Comparison of ENCODE assay signal across 8 cellular contexts in genomic region chr4:40980318-40980883, GRCh38.
DNase-seq lines count a peak whose midpoint lies in the region; ATAC-seq and TF ChIP-seq lines count a peak whose summit lies in the region.

No MANE protein-coding gene starts in this region.

- H3K9me2 ChIP-seq in PC-9 (ENCODE audit: insufficient read depth) (no peaks in the 10 kb centered on the region), hepatocyte (replicated peaks; ENCODE audit: insufficient read depth) (no peaks in the 10 kb centered on the region)

- H3F3A ChIP-seq in PC-9 (ENCODE audit: insufficient read depth, low read depth): peaks cover 6% of the 10 kb centered on the region; the same call in 1 of the 2 replicates

- TF ChIP-seq POLR2A in Peyer's patch (IDR thresholded peaks at IDR 0.05): no peak

- 15% methylated on average over 1 of the region's 1 CpG for WGBS in hepatocyte (ENCODE audit: low lambda C conversion rate, missing lambda C conversion rate)

- H4K20me1 ChIP-seq in PC-9 (ENCODE audit: insufficient read depth): no peaks in the 10 kb centered on the region
- no peaks in the 10 kb centered on the region for H4K20me1 ChIP-seq in hepatocyte (ENCODE audit: insufficient read depth, poor library complexity, severe bottlenecking)

- H2AFZ ChIP-seq in PC-9 (no peak overlapping the region), hepatocyte (no peak overlapping the region)

- H3K4me3 ChIP-seq in AG04449 (ENCODE audit: low read depth, low read length) (no peak overlapping the region), PC-9 (no peak overlapping the region), hepatocyte (no peak overlapping the region), Peyer's patch (no peak overlapping the region)

- no peak overlapping the region for H3K27ac ChIP-seq in PC-9
- H3K27ac ChIP-seq in hepatocyte: no peak overlapping the region
- no peak overlapping the region for H3K27ac ChIP-seq in Peyer's patch

- DNase-seq in AG04449 (ENCODE audit: low read depth, low spot score): no peak
- DNase-seq in PC-9: no peak
- no peak for DNase-seq in hepatocyte (ENCODE audit: low spot score)
- DNase-seq in Peyer's patch: no peak
- DNase-seq in central memory CD4-positive, alpha-beta T cell: no peak

- TF ChIP-seq CTCF in AG04449 (IDR thresholded peaks at IDR 0.05; ENCODE audit: insufficient read depth, low read length, missing control alignments) (peak; percentile 32), PC-9 (conservative IDR thresholded peaks at IDR 0.05) (peak; percentile 51), hepatocyte (IDR thresholded peaks at IDR 0.05; ENCODE audit: poor library complexity) (peak; percentile 36), Peyer's patch (IDR thresholded peaks at IDR 0.05) (peak in 1 of 6 experiments; percentile 7)

- H3K36me3 ChIP-seq in PC-9 (ENCODE audit: low read depth) (no peaks in the 10 kb centered on the region), hepatocyte (replicated peaks; ENCODE audit: insufficient read depth, low read depth) (no peaks in the 10 kb centered on the region), Peyer's patch (no peaks in the 10 kb centered on the region)

- no TSS peak for BruUV-seq in PC-9 (replicated peaks; lab: Mats Ljungman, UMichigan)

- ATAC-seq in GM18907 (IDR thresholded peaks at IDR 0.05; ENCODE audit: unreplicated experiment): peak; percentile 68
- no peak for ATAC-seq in HG03039 (IDR thresholded peaks at IDR 0.05; ENCODE audit: unreplicated experiment)
- ATAC-seq in HG03135 (IDR thresholded peaks at IDR 0.05; ENCODE audit: unreplicated experiment): no peak

- POLR2A ChIA-PET in AG04449 (lab: Yijun Ruan, JAX): no interaction called here
- POLR2A ChIA-PET in PC-9 (lab: Charles Lee; ENCODE audit: unreplicated experiment): interaction anchor here (0.7 kb wide), 1 partner anchor 38 kb away, joined by 3 read pairs; no protein-coding TSS in a partner anchor

- H3K79me2 ChIP-seq in PC-9 (ENCODE audit: low read depth): no peaks in the 10 kb centered on the region
- no peaks in the 10 kb centered on the region for H3K79me2 ChIP-seq in hepatocyte

- H3K4me2 ChIP-seq in PC-9: no peak overlapping the region
- no peak overlapping the region for H3K4me2 ChIP-seq in hepatocyte

- H3K27me3 ChIP-seq in PC-9 (ENCODE audit: insufficient read depth, low read depth) (no peaks in the 10 kb centered on the region), hepatocyte (no peaks in the 10 kb centered on the region), Peyer's patch (no peaks in the 10 kb centered on the region)

- CTCF ChIA-PET in AG04449 (lab: Yijun Ruan, JAX): interaction anchor here (1.0 to 13.2 kb wide), 17 partner anchors 9 to 279 kb away, joined by 3 to 205 read pairs (median 5); partner anchors contain the start of gene APBB2
- CTCF ChIA-PET in PC-9 (lab: Charles Lee): no interaction called here

- intact Hi-C loops in PC-9 (cut with micrococcal nuclease; ENCODE audit: unreplicated experiment): loop anchor here (1.0 kb wide), 1 partner anchor 234 kb away; the partner anchor contains the start of gene APBB2

- peaks cover 4% of the 10 kb centered on the region; the same call in 1 of the 2 replicates for H3K4me1 ChIP-seq in PC-9 (replicated peaks; ENCODE audit: insufficient read depth)
- no peaks in the 10 kb centered on the region for H3K4me1 ChIP-seq in hepatocyte (ENCODE audit: insufficient read depth)
- no peaks in the 10 kb centered on the region for H3K4me1 ChIP-seq in Peyer's patch

- H3K9me3 ChIP-seq in PC-9 (ENCODE audit: insufficient read depth, low read depth) (no peaks in the 10 kb centered on the region), hepatocyte (ENCODE audit: low read depth) (no peaks in the 10 kb centered on the region), Peyer's patch (no peaks in the 10 kb centered on the region)
